Comparison of ENCODE assay signal across 1 cellular context in the genomic region with DNA sequence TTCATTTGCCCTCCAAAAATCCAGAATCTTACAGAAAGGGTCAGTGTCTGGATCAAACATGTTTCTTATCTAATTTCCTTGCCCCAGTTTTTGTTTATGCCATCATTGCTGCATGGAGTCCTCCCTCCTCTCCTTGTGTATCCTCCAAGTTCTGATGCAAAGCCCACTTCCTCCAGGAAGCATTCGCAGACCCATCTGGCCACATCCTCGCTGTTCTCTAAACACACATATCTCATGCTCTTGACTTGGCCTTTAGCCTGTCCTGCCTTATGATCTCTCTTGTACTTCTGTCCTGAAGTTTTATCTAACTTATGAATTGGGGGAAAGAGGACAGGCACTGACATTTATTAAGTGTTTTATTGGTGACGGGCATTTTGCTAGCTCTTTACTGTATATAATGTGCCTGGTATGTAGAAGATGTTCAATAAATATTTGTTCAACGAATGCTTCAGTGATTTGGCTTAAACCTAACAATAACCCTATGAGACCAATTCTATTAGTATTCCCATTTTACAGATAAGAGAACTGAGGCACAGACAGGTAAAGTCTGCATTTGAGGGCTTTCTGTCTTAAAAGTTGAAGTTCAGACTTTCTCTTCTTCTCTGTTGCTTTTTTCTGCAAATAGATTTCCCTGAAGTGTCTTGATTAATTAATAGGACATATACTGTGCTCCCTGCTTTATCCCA.
TF ChIP-seq lines count a peak whose summit lies in the region.

No MANE protein-coding gene starts in this region.

TF ChIP-seq in GM12878, 131 proteins besides CTCF, POLR2A, EP300 and RAD21 (continued from another document):
- TF ChIP-seq SPI1 (IDR thresholded peaks at IDR 0.05; ENCODE audit: borderline replicate concordance, insufficient read depth, low read depth, low read length) (peak; percentile 64; the same call in 1 of the 2 replicates), POU2F2 (IDR thresholded peaks at IDR 0.05; ENCODE audit: borderline replicate concordance, low read depth, low read length) (no peak), RELA (IDR thresholded peaks at IDR 0.05; ENCODE audit: borderline replicate concordance, partially characterized antibody) (no peak), ATF7 (IDR thresholded peaks at IDR 0.05; ENCODE audit: low read depth) (no peak), ZNF217 (IDR thresholded peaks at IDR 0.05) (no peak), RUNX3 (IDR thresholded peaks at IDR 0.05; ENCODE audit: low read length) (peak; percentile 36; the same call in 1 of the 2 replicates), EED (IDR thresholded peaks at IDR 0.05; ENCODE audit: low read depth) (peak; percentile 55), FOXM1 (IDR thresholded peaks at IDR 0.05; ENCODE audit: low read depth, low read length) (no peak), MEF2B (IDR thresholded peaks at IDR 0.05; ENCODE audit: partially characterized antibody, poor library complexity, severe bottlenecking) (no peak), IRF4 (IDR thresholded peaks at IDR 0.05; ENCODE audit: low read depth, low read length) (no peak), PML (IDR thresholded peaks at IDR 0.05; ENCODE audit: low read length) (no peak)
- TF ChIP-seq, protein P1, sequence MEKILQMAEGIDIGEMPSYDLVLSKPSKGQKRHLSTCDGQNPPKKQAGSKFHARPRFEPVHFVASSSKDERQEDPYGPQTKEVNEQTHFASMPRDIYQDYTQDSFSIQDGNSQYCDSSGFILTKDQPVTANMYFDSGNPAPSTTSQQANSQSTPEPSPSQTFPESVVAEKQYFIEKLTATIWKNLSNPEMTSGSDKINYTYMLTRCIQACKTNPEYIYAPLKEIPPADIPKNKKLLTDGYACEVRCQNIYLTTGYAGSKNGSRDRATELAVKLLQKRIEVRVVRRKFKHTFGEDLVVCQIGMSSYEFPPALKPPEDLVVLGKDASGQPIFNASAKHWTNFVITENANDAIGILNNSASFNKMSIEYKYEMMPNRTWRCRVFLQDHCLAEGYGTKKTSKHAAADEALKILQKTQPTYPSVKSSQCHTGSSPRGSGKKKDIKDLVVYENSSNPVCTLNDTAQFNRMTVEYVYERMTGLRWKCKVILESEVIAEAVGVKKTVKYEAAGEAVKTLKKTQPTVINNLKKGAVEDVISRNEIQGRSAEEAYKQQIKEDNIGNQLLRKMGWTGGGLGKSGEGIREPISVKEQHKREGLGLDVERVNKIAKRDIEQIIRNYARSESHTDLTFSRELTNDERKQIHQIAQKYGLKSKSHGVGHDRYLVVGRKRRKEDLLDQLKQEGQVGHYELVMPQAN (conservative IDR thresholded peaks at IDR 0.05): no peak
- TF ChIP-seq, protein P2, sequence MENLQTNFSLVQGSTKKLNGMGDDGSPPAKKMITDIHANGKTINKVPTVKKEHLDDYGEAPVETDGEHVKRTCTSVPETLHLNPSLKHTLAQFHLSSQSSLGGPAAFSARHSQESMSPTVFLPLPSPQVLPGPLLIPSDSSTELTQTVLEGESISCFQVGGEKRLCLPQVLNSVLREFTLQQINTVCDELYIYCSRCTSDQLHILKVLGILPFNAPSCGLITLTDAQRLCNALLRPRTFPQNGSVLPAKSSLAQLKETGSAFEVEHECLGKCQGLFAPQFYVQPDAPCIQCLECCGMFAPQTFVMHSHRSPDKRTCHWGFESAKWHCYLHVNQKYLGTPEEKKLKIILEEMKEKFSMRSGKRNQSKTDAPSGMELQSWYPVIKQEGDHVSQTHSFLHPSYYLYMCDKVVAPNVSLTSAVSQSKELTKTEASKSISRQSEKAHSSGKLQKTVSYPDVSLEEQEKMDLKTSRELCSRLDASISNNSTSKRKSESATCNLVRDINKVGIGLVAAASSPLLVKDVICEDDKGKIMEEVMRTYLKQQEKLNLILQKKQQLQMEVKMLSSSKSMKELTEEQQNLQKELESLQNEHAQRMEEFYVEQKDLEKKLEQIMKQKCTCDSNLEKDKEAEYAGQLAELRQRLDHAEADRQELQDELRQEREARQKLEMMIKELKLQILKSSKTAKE (IDR thresholded peaks at IDR 0.05; ENCODE audit: low read depth, poor library complexity, severe bottlenecking): no peak
